In genomic region chr16:11560701-11561439, GRCh38 we compare ENCODE assay signal across 8 cellular contexts.
DNase-seq lines count a peak whose midpoint lies in the region; TF ChIP-seq lines count a peak whose summit lies in the region.

No MANE protein-coding gene starts in this region.

- peaks cover 45% of the 10 kb centered on the region for H3K36me3 Mint-ChIP-seq in activated T-cell treated with anti-CD3 and anti-CD28 coated beads, Interleukin-2, amount 50 U/mL, for 24 hours (ENCODE audit: low read depth)

- no peaks in the 10 kb centered on the region for H3K27me3 Mint-ChIP-seq in activated T-cell treated with anti-CD3 and anti-CD28 coated beads, Interleukin-2, amount 50 U/mL, for 24 hours

- H3K9me3 Mint-ChIP-seq in activated T-cell treated with anti-CD3 and anti-CD28 coated beads, Interleukin-2, amount 50 U/mL, for 24 hours: peaks cover 9% of the 10 kb centered on the region

- no peak for TF ChIP-seq CTCF in HFF-Myc (IDR thresholded peaks at IDR 0.05; ENCODE audit: low read depth, low read length, missing control alignments)

- H3K4me1 Mint-ChIP-seq in activated T-cell treated with anti-CD3 and anti-CD28 coated beads, Interleukin-2, amount 50 U/mL, for 24 hours (ENCODE audit: low read depth): peaks cover 85% of the 10 kb centered on the region

- H3K27ac Mint-ChIP-seq in activated T-cell treated with anti-CD3 and anti-CD28 coated beads, Interleukin-2, amount 50 U/mL, for 24 hours: peak overlapping the region; percentile 93

- 0 out of 2 replicates have a peak overlapping the region, but pooled peaks have one; percentile 9 for H3K4me3 ChIP-seq in HFF-Myc (replicated peaks; ENCODE audit: low read depth, low read length)

- H3K4me3 Mint-ChIP-seq in activated T-cell treated with anti-CD3 and anti-CD28 coated beads, Interleukin-2, amount 50 U/mL, for 24 hours: peak overlapping the region; percentile 70

- DNase-seq in HFF-Myc (ENCODE audit: extremely low read depth, low read depth) (peak; percentile 43), foreskin melanocyte (peak; percentile 60), GOT3 (lab: John Stamatoyannopoulos, UW) (no peak), cerebellar nuclear complex (lab: John Stamatoyannopoulos, UW) (no peak), epidermal melanocyte (ENCODE audit: insufficient read length, low spot score) (no peak), NCI-H2196 (lab: John Stamatoyannopoulos, UW; ENCODE audit: unreplicated experiment) (no peak)
- peak; percentile 60 for DNase-seq in activated T-cell treated with anti-CD3 and anti-CD28 coated beads, Interleukin-2, amount 50 U/mL, for 24 hours
- peak; percentile 46 for DNase-seq in stimulated activated CD4-positive, alpha-beta T cell treated with anti-CD3 and anti-CD28 coated beads, Interleukin-1b, Interleukin-23, amount 100 ng/mL, for 48 hours

Comparison
In these comparisons a context has a peak if more than half of its experiments do, and no peak if none do; other contexts are left out.
1. DNase-seq: peak in HFF-Myc (single experiment), activated T-cell treated with anti-CD3 and anti-CD28 coated beads, Interleukin-2, amount 50 U/mL, for 24 hours (single experiment), foreskin melanocyte (single experiment) and stimulated activated CD4-positive, alpha-beta T cell treated with anti-CD3 and anti-CD28 coated beads, Interleukin-1b, Interleukin-23, amount 100 ng/mL, for 48 hours (single experiment); none in GOT3 (single experiment), cerebellar nuclear complex (0 of 2), epidermal melanocyte (single experiment) and NCI-H2196 (single experiment).